Comparison of ENCODE assay signal across 11 cellular contexts in genomic region chr4:140233811-140234696, GRCh38.
DNase-seq lines count a peak whose midpoint lies in the region; ATAC-seq and TF ChIP-seq lines count a peak whose summit lies in the region.
"Had no signal": no experiment of that assay in that cellular context is flagged by ENCODE, and none has a peak within 500 bp of the region (broad histone marks: within the 10 kb centered on the region; RNA-seq: fewer than 3 reads in every experiment).

No MANE protein-coding gene starts in this region.

- no peaks in the 10 kb centered on the region for H3K9me3 Mint-ChIP-seq in activated T-cell treated with anti-CD3 and anti-CD28 coated beads, Interleukin-2, amount 50 U/mL, for 24 hours
- H3K9me3 Mint-ChIP-seq in stimulated activated naive CD8-positive, alpha-beta T cell treated with anti-CD3 and anti-CD28 coated beads, Interleukin-15, amount 100 ng/mL, for 72 hours, result no peaks in the 10 kb centered on the region

- TF ChIP-seq CTCF in WI38 (IDR thresholded peaks at IDR 0.05; ENCODE audit: low read depth, low read length), result 0 out of 2 replicates have a peak, but pooled peaks have one; percentile 5
- TF ChIP-seq CTCF in fibroblast of the aortic adventitia (IDR thresholded peaks at IDR 0.05; ENCODE audit: insufficient read depth, low read length), result peak; percentile 20

- no peaks in the 10 kb centered on the region for H3K36me3 Mint-ChIP-seq in activated T-cell treated with anti-CD3 and anti-CD28 coated beads, Interleukin-2, amount 50 U/mL, for 24 hours (ENCODE audit: low read depth)

- DNase-seq in activated T-cell treated with anti-CD3 and anti-CD28 coated beads, Interleukin-2, amount 50 U/mL, for 24 hours, result no peak
- DNase-seq in activated T-cell treated with anti-CD3 and anti-CD28 coated beads for 4 hours, result no peak
- peak; percentile 81 for DNase-seq in fibroblast of the aortic adventitia (ENCODE audit: low read depth)
- DNase-seq in stimulated activated naive CD8-positive, alpha-beta T cell treated with anti-CD3 and anti-CD28 coated beads, Interleukin-15, amount 100 ng/mL, for 72 hours, result peak in 1 of 2 donors; percentile 24
- DNase-seq in COR-L47 (lab: John Stamatoyannopoulos, UW), result no peak
- DNase-seq in effector CD8-positive, alpha-beta T cell (lab: John Stamatoyannopoulos, UW), result no peak
- DNase-seq in activated effector memory CD4-positive, alpha-beta T cell treated with anti-CD3 and anti-CD28 coated beads, Interleukin-2, amount 50 U/mL, for 16 hours, result no peak
- DNase-seq: NCI-H2227 treated with DMSO at 0.1 percent for 48 hours; stimulated activated CD4-positive, alpha-beta T cell treated with anti-CD3 and anti-CD28 coated beads, Interleukin-4, amount 100 ng/mL, for 4 hours had no signal

- H3K4me3 Mint-ChIP-seq in activated T-cell treated with anti-CD3 and anti-CD28 coated beads, Interleukin-2, amount 50 U/mL, for 24 hours, result peak overlapping the region; percentile 27
- H3K4me3 Mint-ChIP-seq in stimulated activated naive CD8-positive, alpha-beta T cell treated with anti-CD3 and anti-CD28 coated beads, Interleukin-15, amount 100 ng/mL, for 72 hours, result peak overlapping the region; percentile 53 to 57

- H3K27ac Mint-ChIP-seq in activated T-cell treated with anti-CD3 and anti-CD28 coated beads, Interleukin-2, amount 50 U/mL, for 24 hours, result peak overlapping the region; percentile 90
- H3K27ac Mint-ChIP-seq in stimulated activated naive CD8-positive, alpha-beta T cell treated with anti-CD3 and anti-CD28 coated beads, Interleukin-15, amount 100 ng/mL, for 72 hours, result peak overlapping the region; percentile 95 to 97

- H3K4me3 ChIP-seq in WI38 (ENCODE audit: low read depth, low read length), result no peak overlapping the region
- H3K4me3 ChIP-seq in fibroblast of the aortic adventitia (ENCODE audit: low read depth, low read length), result no peak overlapping the region
- H3K4me3 ChIP-seq: lung had no signal

- peak; percentile 70 for ATAC-seq in stimulated activated naive CD8-positive, alpha-beta T cell treated with anti-CD3 and anti-CD28 coated beads, Interleukin-15, amount 100 ng/mL, for 72 hours

- H3K27me3 Mint-ChIP-seq in activated T-cell treated with anti-CD3 and anti-CD28 coated beads, Interleukin-2, amount 50 U/mL, for 24 hours, result peaks cover 6% of the 10 kb centered on the region
- H3K27me3 Mint-ChIP-seq in stimulated activated naive CD8-positive, alpha-beta T cell treated with anti-CD3 and anti-CD28 coated beads, Interleukin-15, amount 100 ng/mL, for 72 hours, result peaks cover 22% of the 10 kb centered on the region

- peaks cover 22% of the 10 kb centered on the region for H3K4me1 Mint-ChIP-seq in activated T-cell treated with anti-CD3 and anti-CD28 coated beads, Interleukin-2, amount 50 U/mL, for 24 hours (ENCODE audit: low read depth)
- H3K4me1 Mint-ChIP-seq in stimulated activated naive CD8-positive, alpha-beta T cell treated with anti-CD3 and anti-CD28 coated beads, Interleukin-15, amount 100 ng/mL, for 72 hours, result peaks cover 31% of the 10 kb centered on the region
